ENCODE assay signal across 12 cellular contexts in the genomic region with DNA sequence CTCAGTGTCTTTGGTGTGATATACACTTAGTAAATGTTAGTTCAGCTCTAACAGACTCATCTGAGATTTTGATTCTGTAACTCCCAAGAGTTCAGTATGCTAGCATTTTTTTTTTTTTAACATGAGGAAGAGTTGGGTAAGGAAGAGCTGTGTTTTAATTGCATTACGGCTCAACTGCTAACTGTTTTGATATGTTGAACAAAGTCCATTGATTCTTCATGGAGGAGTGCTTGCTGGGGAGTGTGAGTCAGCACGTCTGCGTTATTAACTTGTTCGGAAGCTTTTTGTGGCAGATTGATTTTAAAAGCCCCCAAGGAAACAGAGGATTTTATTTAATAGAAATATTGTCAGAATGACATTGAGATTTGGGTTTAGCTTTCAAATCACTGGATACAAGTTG. TPM values are rescaled to one million over a fixed set of nuclear protein-coding genes. Genes with fewer than 3 reads are reported as not detected.
DNase-seq lines count a peak whose midpoint lies in the region; ATAC-seq, FAIRE-seq and TF ChIP-seq lines count a peak whose summit lies in the region.
"Had no signal": no experiment of that assay in that cellular context is flagged by ENCODE, and none has a peak within 500 bp of the region (broad histone marks: within the 10 kb centered on the region; RNA-seq: fewer than 3 reads in every experiment).

No MANE protein-coding gene starts in this region.

- 62% methylated on average over 4 of the region's 4 CpGs for WGBS in liver

- no peak for TF ChIP-seq RAD21 in liver (IDR thresholded peaks at IDR 0.05)

- DNase-seq in stimulated activated naive CD8-positive, alpha-beta T cell treated with anti-CD3 and anti-CD28 coated beads, Interleukin-15, amount 100 ng/mL, for 72 hours = no peak
- DNase-seq in activated naive CD8-positive, alpha-beta T cell treated with anti-CD3 and anti-CD28 coated beads, Interleukin-2, amount 10 ng/mL, durations not matched to agents 7 days and 5 days = no peak
- no peak for DNase-seq in HuH-7.5 (ENCODE audit: low spot score)
- no peak for DNase-seq in HTR-8/SVneo (ENCODE audit: insufficient read length, low spot score)
- DNase-seq in DMS153 treated with DMSO at 0.1 percent for 48 hours (lab: John Stamatoyannopoulos, UW; ENCODE audit: unreplicated experiment) = no peak
- DNase-seq: activated B cell treated with CpG ODN at 0.5 μM for 24 hours; amygdala; SHP77 treated with DMSO at 0.1 percent for 48 hours; stimulated activated CD4-positive, alpha-beta T cell treated with anti-CD3 and anti-CD28 coated beads, Interleukin-2, amount 100 ng/mL, for 24 hours had no signal

- H3K36me3 ChIP-seq in liver (ENCODE audit: control insufficient read depth in 4 of 4, insufficient read depth in 3 of 4, low read depth in 1 of 4, low read length in 3 of 4) = no peaks in the 10 kb centered on the region

- no peaks in the 10 kb centered on the region for H3K9me3 ChIP-seq in liver (ENCODE audit: control insufficient read depth in 4 of 4, low read length in 3 of 4)

- H3K4me1 ChIP-seq in liver (ENCODE audit: control insufficient read depth in 4 of 4, insufficient read depth in 4 of 4, low read length in 3 of 4) = peaks cover 0 to 8% (median under 1%) of the 10 kb centered on the region in 4 donors

- no peak for TF ChIP-seq CTCF in liver (IDR thresholded peaks at IDR 0.05; ENCODE audit: low read depth, low read length, missing input control)

- H3K27ac Mint-ChIP-seq in stimulated activated naive CD8-positive, alpha-beta T cell treated with anti-CD3 and anti-CD28 coated beads, Interleukin-15, Interleukin-2, amounts not matched to agents 100 ng/mL and 50 ng/mL, for 24 hours = peak overlapping the region; percentile 88
- H3K27ac Mint-ChIP-seq in stimulated activated naive CD8-positive, alpha-beta T cell treated with anti-CD3 and anti-CD28 coated beads, Interleukin-15, amount 100 ng/mL, for 72 hours = peak overlapping the region in 1 of 2 donors; percentile 72
- H3K27ac Mint-ChIP-seq in activated naive CD8-positive, alpha-beta T cell treated with anti-CD3 and anti-CD28 coated beads, Interleukin-2, amount 10 ng/mL, durations not matched to agents 7 days and 5 days = peak overlapping the region; percentile 86
- H3K27ac Mint-ChIP-seq: activated B cell treated with CpG ODN at 0.5 μM for 24 hours had no signal

- H3K4me3 ChIP-seq in liver (ENCODE audit: low read depth in 1 of 3, low read length in 3 of 3) = no peak overlapping the region

- H3K27ac ChIP-seq in liver (ENCODE audit: low read depth in 1 of 2, low read length in 2 of 2) = peak overlapping the region in 1 of 2 donors; percentile 13

- peaks cover 18% of the 10 kb centered on the region for H3K36me3 Mint-ChIP-seq in stimulated activated naive CD8-positive, alpha-beta T cell treated with anti-CD3 and anti-CD28 coated beads, Interleukin-15, Interleukin-2, amounts not matched to agents 100 ng/mL and 50 ng/mL, for 24 hours (ENCODE audit: low read depth)
- peaks cover 25% of the 10 kb centered on the region for H3K36me3 Mint-ChIP-seq in activated naive CD8-positive, alpha-beta T cell treated with anti-CD3 and anti-CD28 coated beads, Interleukin-2, amount 10 ng/mL, durations not matched to agents 7 days and 5 days

- no peaks in the 10 kb centered on the region for H3K9me3 Mint-ChIP-seq in stimulated activated naive CD8-positive, alpha-beta T cell treated with anti-CD3 and anti-CD28 coated beads, Interleukin-15, Interleukin-2, amounts not matched to agents 100 ng/mL and 50 ng/mL, for 24 hours
- no peaks in the 10 kb centered on the region for H3K9me3 Mint-ChIP-seq in stimulated activated naive CD8-positive, alpha-beta T cell treated with anti-CD3 and anti-CD28 coated beads, Interleukin-15, amount 100 ng/mL, for 72 hours
- H3K9me3 Mint-ChIP-seq in activated naive CD8-positive, alpha-beta T cell treated with anti-CD3 and anti-CD28 coated beads, Interleukin-2, amount 10 ng/mL, durations not matched to agents 7 days and 5 days = no peaks in the 10 kb centered on the region
- H3K9me3 Mint-ChIP-seq: activated B cell treated with CpG ODN at 0.5 μM for 24 hours had no signal

- no peaks in the 10 kb centered on the region for H3K27me3 Mint-ChIP-seq in stimulated activated naive CD8-positive, alpha-beta T cell treated with anti-CD3 and anti-CD28 coated beads, Interleukin-15, Interleukin-2, amounts not matched to agents 100 ng/mL and 50 ng/mL, for 24 hours
- no peaks in the 10 kb centered on the region for H3K27me3 Mint-ChIP-seq in stimulated activated naive CD8-positive, alpha-beta T cell treated with anti-CD3 and anti-CD28 coated beads, Interleukin-15, amount 100 ng/mL, for 72 hours
- H3K27me3 Mint-ChIP-seq in activated naive CD8-positive, alpha-beta T cell treated with anti-CD3 and anti-CD28 coated beads, Interleukin-2, amount 10 ng/mL, durations not matched to agents 7 days and 5 days = peaks cover 2% of the 10 kb centered on the region
- H3K27me3 Mint-ChIP-seq: activated B cell treated with CpG ODN at 0.5 μM for 24 hours had no signal

- FAIRE-seq in HTR-8/SVneo (lab: Jason Lieb, UNC) = no peak

- H3K4me3 Mint-ChIP-seq in stimulated activated naive CD8-positive, alpha-beta T cell treated with anti-CD3 and anti-CD28 coated beads, Interleukin-15, Interleukin-2, amounts not matched to agents 100 ng/mL and 50 ng/mL, for 24 hours = no peak overlapping the region
- H3K4me3 Mint-ChIP-seq in stimulated activated naive CD8-positive, alpha-beta T cell treated with anti-CD3 and anti-CD28 coated beads, Interleukin-15, amount 100 ng/mL, for 72 hours = peak overlapping the region in 1 of 2 donors; percentile 13
- H3K4me3 Mint-ChIP-seq in activated naive CD8-positive, alpha-beta T cell treated with anti-CD3 and anti-CD28 coated beads, Interleukin-2, amount 10 ng/mL, durations not matched to agents 7 days and 5 days = no peak overlapping the region
- H3K4me3 Mint-ChIP-seq: activated B cell treated with CpG ODN at 0.5 μM for 24 hours had no signal

- POLR2A ChIA-PET in activated naive CD8-positive, alpha-beta T cell treated with anti-CD3 and anti-CD28 coated beads, Interleukin-2, amount 10 ng/mL, durations not matched to agents 7 days and 5 days (lab: Charles Lee) = interaction anchor here (0.8 to 3.2 kb wide), 6 partner anchors 11 to 55 kb away, joined by 3 to 30 read pairs (median 6); no protein-coding TSS in a partner anchor

- no peak for ATAC-seq in stimulated activated naive CD8-positive, alpha-beta T cell treated with anti-CD3 and anti-CD28 coated beads, Interleukin-15, amount 100 ng/mL, for 72 hours
- no peak for ATAC-seq in activated naive CD8-positive, alpha-beta T cell treated with anti-CD3 and anti-CD28 coated beads, Interleukin-2, amount 10 ng/mL, durations not matched to agents 7 days and 5 days (ENCODE audit: low read depth)
- ATAC-seq in GM18873 (IDR thresholded peaks at IDR 0.05; ENCODE audit: low FRiP score, unreplicated experiment) = no peak

- peaks cover 77% of the 10 kb centered on the region for H3K4me1 Mint-ChIP-seq in stimulated activated naive CD8-positive, alpha-beta T cell treated with anti-CD3 and anti-CD28 coated beads, Interleukin-15, Interleukin-2, amounts not matched to agents 100 ng/mL and 50 ng/mL, for 24 hours (ENCODE audit: low read depth)
- peaks cover 89% of the 10 kb centered on the region for H3K4me1 Mint-ChIP-seq in stimulated activated naive CD8-positive, alpha-beta T cell treated with anti-CD3 and anti-CD28 coated beads, Interleukin-15, amount 100 ng/mL, for 72 hours
- peaks cover 56% of the 10 kb centered on the region for H3K4me1 Mint-ChIP-seq in activated naive CD8-positive, alpha-beta T cell treated with anti-CD3 and anti-CD28 coated beads, Interleukin-2, amount 10 ng/mL, durations not matched to agents 7 days and 5 days

- H3K9ac ChIP-seq in liver (ENCODE audit: low read depth in 1 of 2, low read length in 2 of 2) = no peak overlapping the region

- H3K27me3 ChIP-seq in liver (ENCODE audit: control insufficient read depth in 4 of 4, insufficient read depth in 4 of 4, low read length in 3 of 4) = no peaks in the 10 kb centered on the region

TF ChIP-seq in liver, 16 proteins besides CTCF, POLR2A, EP300 and RAD21 (continues in another document):
- TF ChIP-seq ZBTB33 (IDR thresholded peaks at IDR 0.05) (no peak), FOXA2 (IDR thresholded peaks at IDR 0.05) (no peak), NR2F2 (IDR thresholded peaks at IDR 0.05) (no peak), HNF4G (IDR thresholded peaks at IDR 0.05) (no peak), MAX (IDR thresholded peaks at IDR 0.05) (no peak), HNF4A (conservative IDR thresholded peaks at IDR 0.05) (peak in 1 of 2 donors; percentile 64), GABPA (IDR thresholded peaks at IDR 0.05 in 1 of 2, conservative IDR thresholded peaks at IDR 0.05 in 1 of 2) (no peak), YY1 (IDR thresholded peaks at IDR 0.05) (peak; percentile 58), RXRA (IDR thresholded peaks at IDR 0.05) (peak in 1 of 2 donors; percentile 4), EGR1 (IDR thresholded peaks at IDR 0.05; ENCODE audit: low read depth in 2 of 2) (no peak), JUND (IDR thresholded peaks at IDR 0.05) (peak in 1 of 2 donors; percentile 54)

RNA-seq across cellular contexts. Expression of gene PITPNC1, which starts 45.8 kb away (rescaled TPM):
- total RNA-seq in activated naive CD8-positive, alpha-beta T cell treated with anti-CD3 and anti-CD28 coated beads, Interleukin-2, amount 10 ng/mL, durations not matched to agents 7 days and 5 days = 100 to 1,000 TPM; 100 to 104 TPM
- total RNA-seq in liver = 10 to 100 TPM in 1 of 2 donors, 1 to 10 TPM in 1; 2.3 to 10.2 TPM
- 1 to 10 TPM; 3.5 to 7.9 TPM for polyA plus RNA-seq in liver

RNA-seq across cellular contexts. Expression of gene PSMD12, which starts 56.5 kb away (rescaled TPM):
- total RNA-seq in activated naive CD8-positive, alpha-beta T cell treated with anti-CD3 and anti-CD28 coated beads, Interleukin-2, amount 10 ng/mL, durations not matched to agents 7 days and 5 days = 10 to 100 TPM; 39.8 to 40.5 TPM
- 10 to 100 TPM; 17.3 to 34.0 TPM for total RNA-seq in liver
- polyA plus RNA-seq in liver = 10 to 100 TPM; 20.8 to 30.5 TPM

Comparison
In these comparisons a context has a peak if more than half of its experiments do, and no peak if none do; other contexts are left out.
1. RNA of gene PITPNC1, which starts 45.8 kb away (total RNA-seq): 100 to 104 TPM in activated naive CD8-positive, alpha-beta T cell treated with anti-CD3 and anti-CD28 coated beads, Interleukin-2, amount 10 ng/mL, durations not matched to agents 7 days and 5 days; 2.3 to 10.2 TPM in liver; every median in the first group is over 4 times any median in the second.